ENCODE assay signal across 1 cellular context in the genomic region with DNA sequence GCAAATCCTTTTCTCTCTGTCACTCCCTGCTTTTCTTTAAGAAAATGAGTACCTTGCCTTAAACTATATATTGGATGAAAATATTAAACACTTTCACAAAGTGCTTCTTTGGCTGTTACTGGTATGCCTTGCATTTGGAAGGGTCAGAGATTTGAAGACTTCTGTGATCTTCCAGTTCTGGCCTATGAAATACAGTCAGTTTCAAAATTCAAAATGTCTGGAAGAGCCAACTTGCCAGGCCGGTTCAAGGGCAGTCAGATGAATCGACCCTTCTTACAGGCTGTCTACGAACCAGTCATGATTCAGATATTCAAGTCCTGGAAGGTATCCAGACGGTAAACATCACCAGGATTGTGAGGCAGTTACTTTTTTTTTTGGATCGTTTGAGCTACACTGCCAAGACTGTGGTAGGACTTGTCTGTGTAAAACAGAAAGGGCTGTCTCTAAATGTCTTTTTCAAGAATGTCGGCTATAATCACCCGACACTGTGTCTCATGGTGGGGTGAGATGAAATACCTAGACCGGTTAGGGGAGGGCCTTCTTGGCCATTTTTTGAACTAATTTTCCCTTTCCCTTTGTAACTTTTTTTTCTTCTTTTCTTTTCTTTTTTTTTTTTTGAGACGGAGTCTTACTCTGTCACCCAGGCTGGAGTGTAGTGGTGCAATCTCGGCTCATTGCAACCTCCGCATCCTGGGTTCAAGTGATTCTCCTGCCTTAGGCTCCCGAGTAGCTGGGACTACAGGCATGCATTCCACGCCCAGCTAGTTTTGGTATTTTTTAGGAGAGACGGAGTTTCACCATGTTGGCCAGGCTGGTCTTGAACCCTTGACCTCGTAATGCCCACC.
TF ChIP-seq lines count a peak whose summit lies in the region.

No MANE protein-coding gene starts in this region.

TF ChIP-seq in HepG2, 621 proteins besides CTCF, POLR2A, EP300 and RAD21 (continued from another document and continues in another):
- TF ChIP-seq, protein P1, sequence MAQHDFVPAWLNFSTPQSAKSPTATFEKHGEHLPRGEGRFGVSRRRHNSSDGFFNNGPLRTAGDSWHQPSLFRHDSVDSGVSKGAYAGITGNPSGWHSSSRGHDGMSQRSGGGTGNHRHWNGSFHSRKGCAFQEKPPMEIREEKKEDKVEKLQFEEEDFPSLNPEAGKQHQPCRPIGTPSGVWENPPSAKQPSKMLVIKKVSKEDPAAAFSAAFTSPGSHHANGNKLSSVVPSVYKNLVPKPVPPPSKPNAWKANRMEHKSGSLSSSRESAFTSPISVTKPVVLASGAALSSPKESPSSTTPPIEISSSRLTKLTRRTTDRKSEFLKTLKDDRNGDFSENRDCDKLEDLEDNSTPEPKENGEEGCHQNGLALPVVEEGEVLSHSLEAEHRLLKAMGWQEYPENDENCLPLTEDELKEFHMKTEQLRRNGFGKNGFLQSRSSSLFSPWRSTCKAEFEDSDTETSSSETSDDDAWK (CRISPR knock-in tag; IDR thresholded peaks at IDR 0.05) = no peak
- peak; percentile 70; the same call in 1 of the 2 replicates for TF ChIP-seq ZNF644 (CRISPR knock-in tag; IDR thresholded peaks at IDR 0.05; ENCODE audit: low read depth)
- TF ChIP-seq, protein P2, sequence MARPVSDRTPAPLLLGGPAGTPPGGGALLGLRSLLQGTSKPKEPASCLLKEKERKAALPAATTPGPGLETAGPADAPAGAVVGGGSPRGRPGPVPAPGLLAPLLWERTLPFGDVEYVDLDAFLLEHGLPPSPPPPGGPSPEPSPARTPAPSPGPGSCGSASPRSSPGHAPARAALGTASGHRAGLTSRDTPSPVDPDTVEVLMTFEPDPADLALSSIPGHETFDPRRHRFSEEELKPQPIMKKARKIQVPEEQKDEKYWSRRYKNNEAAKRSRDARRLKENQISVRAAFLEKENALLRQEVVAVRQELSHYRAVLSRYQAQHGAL (CRISPR knock-in tag; IDR thresholded peaks at IDR 0.05; ENCODE audit: not compliant biosample characterization) = no peak
- peak; percentile 50 for TF ChIP-seq RBM22 (optimal IDR thresholded peaks at IDR 0.05; ENCODE audit: low read length)
- TF ChIP-seq, protein P3, sequence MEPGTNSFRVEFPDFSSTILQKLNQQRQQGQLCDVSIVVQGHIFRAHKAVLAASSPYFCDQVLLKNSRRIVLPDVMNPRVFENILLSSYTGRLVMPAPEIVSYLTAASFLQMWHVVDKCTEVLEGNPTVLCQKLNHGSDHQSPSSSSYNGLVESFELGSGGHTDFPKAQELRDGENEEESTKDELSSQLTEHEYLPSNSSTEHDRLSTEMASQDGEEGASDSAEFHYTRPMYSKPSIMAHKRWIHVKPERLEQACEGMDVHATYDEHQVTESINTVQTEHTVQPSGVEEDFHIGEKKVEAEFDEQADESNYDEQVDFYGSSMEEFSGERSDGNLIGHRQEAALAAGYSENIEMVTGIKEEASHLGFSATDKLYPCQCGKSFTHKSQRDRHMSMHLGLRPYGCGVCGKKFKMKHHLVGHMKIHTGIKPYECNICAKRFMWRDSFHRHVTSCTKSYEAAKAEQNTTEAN (CRISPR knock-in tag; conservative IDR thresholded peaks at IDR 0.05) = no peak
- peak; percentile 37; the same call in 1 of the 2 replicates for TF ChIP-seq IRF2 (CRISPR knock-in tag; IDR thresholded peaks at IDR 0.05)
- no peak for TF ChIP-seq THYN1 (CRISPR knock-in tag; IDR thresholded peaks at IDR 0.05; ENCODE audit: borderline replicate concordance, low read depth)
- TF ChIP-seq REXO4 (CRISPR knock-in tag; IDR thresholded peaks at IDR 0.05; ENCODE audit: borderline replicate concordance) = no peak
- no peak for TF ChIP-seq ZSCAN31 (CRISPR knock-in tag; IDR thresholded peaks at IDR 0.05; ENCODE audit: low read depth)
- TF ChIP-seq RNF2 (conservative IDR thresholded peaks at IDR 0.05; ENCODE audit: low read depth) = no peak
- peak; percentile 66; the same call in 1 of the 2 replicates for TF ChIP-seq NCOR1 (IDR thresholded peaks at IDR 0.05; ENCODE audit: borderline replicate concordance, low read length)
- TF ChIP-seq GLI4 (CRISPR knock-in tag; IDR thresholded peaks at IDR 0.05; ENCODE audit: borderline replicate concordance) = no peak
- no peak for TF ChIP-seq SPEN (CRISPR knock-in tag; IDR thresholded peaks at IDR 0.05; ENCODE audit: low read depth)
- TF ChIP-seq TGIF2 (CRISPR knock-in tag; IDR thresholded peaks at IDR 0.05) = no peak
- peak; percentile 36; the same call in 1 of the 2 replicates for TF ChIP-seq NCOA2 (CRISPR knock-in tag; IDR thresholded peaks at IDR 0.05)
- TF ChIP-seq ZNF33B (CRISPR knock-in tag; IDR thresholded peaks at IDR 0.05) = no peak
- peak; percentile 34; the same call in 1 of the 2 replicates for TF ChIP-seq EHMT2 (IDR thresholded peaks at IDR 0.05; ENCODE audit: borderline replicate concordance, low read depth, low read length)
- no peak for TF ChIP-seq ZNF780A (CRISPR knock-in tag; IDR thresholded peaks at IDR 0.05)
- TF ChIP-seq ARNT2 (CRISPR knock-in tag; IDR thresholded peaks at IDR 0.05; ENCODE audit: low read depth) = no peak
- no peak for TF ChIP-seq ZFP62 (CRISPR knock-in tag; IDR thresholded peaks at IDR 0.05)
- TF ChIP-seq DNMT1 (CRISPR knock-in tag; IDR thresholded peaks at IDR 0.05) = no peak
- TF ChIP-seq ZNF468 (CRISPR knock-in tag; IDR thresholded peaks at IDR 0.05) = no peak
- TF ChIP-seq, protein P4, sequence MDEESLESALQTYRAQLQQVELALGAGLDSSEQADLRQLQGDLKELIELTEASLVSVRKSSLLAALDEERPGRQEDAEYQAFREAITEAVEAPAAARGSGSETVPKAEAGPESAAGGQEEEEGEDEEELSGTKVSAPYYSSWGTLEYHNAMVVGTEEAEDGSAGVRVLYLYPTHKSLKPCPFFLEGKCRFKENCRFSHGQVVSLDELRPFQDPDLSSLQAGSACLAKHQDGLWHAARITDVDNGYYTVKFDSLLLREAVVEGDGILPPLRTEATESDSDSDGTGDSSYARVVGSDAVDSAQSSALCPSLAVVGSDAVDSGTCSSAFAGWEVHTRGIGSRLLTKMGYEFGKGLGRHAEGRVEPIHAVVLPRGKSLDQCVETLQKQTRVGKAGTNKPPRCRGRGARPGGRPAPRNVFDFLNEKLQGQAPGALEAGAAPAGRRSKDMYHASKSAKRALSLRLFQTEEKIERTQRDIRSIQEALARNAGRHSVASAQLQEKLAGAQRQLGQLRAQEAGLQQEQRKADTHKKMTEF (CRISPR knock-in tag; IDR thresholded peaks at IDR 0.05) = no peak; the same call in 1 of the 2 replicates
- TF ChIP-seq, protein P5, sequence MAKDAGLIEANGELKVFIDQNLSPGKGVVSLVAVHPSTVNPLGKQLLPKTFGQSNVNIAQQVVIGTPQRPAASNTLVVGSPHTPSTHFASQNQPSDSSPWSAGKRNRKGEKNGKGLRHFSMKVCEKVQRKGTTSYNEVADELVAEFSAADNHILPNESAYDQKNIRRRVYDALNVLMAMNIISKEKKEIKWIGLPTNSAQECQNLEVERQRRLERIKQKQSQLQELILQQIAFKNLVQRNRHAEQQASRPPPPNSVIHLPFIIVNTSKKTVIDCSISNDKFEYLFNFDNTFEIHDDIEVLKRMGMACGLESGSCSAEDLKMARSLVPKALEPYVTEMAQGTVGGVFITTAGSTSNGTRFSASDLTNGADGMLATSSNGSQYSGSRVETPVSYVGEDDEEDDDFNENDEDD (CRISPR knock-in tag; IDR thresholded peaks at IDR 0.05; ENCODE audit: borderline replicate concordance) = no peak
- TF ChIP-seq SALL1 (CRISPR knock-in tag; IDR thresholded peaks at IDR 0.05) = peak; percentile 43; the same call in 1 of the 2 replicates
- TF ChIP-seq PAF1 (CRISPR knock-in tag; IDR thresholded peaks at IDR 0.05) = no peak
- no peak for TF ChIP-seq SP2 (CRISPR knock-in tag; IDR thresholded peaks at IDR 0.05)
- TF ChIP-seq EEA1 (CRISPR knock-in tag; IDR thresholded peaks at IDR 0.05; ENCODE audit: borderline replicate concordance) = no peak
- TF ChIP-seq SNAI1 (CRISPR knock-in tag; IDR thresholded peaks at IDR 0.05; ENCODE audit: borderline replicate concordance) = 0 out of 2 replicates have a peak, but pooled peaks have one; percentile 39
- 0 out of 2 replicates have a peak, but pooled peaks have one; percentile 30 for TF ChIP-seq GFI1 (CRISPR knock-in tag; IDR thresholded peaks at IDR 0.05; ENCODE audit: borderline replicate concordance)
- TF ChIP-seq PRPF4 (IDR thresholded peaks at IDR 0.05; ENCODE audit: low read depth, low read length, poor library complexity, severe bottlenecking) = no peak
- no peak for TF ChIP-seq NR2F2 (IDR thresholded peaks at IDR 0.05; ENCODE audit: borderline replicate concordance, low read depth)
- TF ChIP-seq ZNF496 (CRISPR knock-in tag; IDR thresholded peaks at IDR 0.05; ENCODE audit: insufficient replicate concordance) = no peak
- peak; percentile 60; the same call in 1 of the 2 replicates for TF ChIP-seq HMG20A (CRISPR knock-in tag; IDR thresholded peaks at IDR 0.05; ENCODE audit: borderline replicate concordance)
- peak; percentile 59; the same call in 1 of the 2 replicates for TF ChIP-seq SSRP1 (CRISPR knock-in tag; IDR thresholded peaks at IDR 0.05)
- TF ChIP-seq AKAP8 (CRISPR knock-in tag; IDR thresholded peaks at IDR 0.05) = no peak
- no peak for TF ChIP-seq MTF2 (CRISPR knock-in tag; IDR thresholded peaks at IDR 0.05; ENCODE audit: borderline replicate concordance)
- TF ChIP-seq, protein P6, sequence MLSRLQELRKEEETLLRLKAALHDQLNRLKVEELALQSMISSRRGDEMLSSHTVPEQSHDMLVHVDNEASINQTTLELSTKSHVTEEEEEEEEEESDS (CRISPR knock-in tag; IDR thresholded peaks at IDR 0.05; ENCODE audit: borderline replicate concordance) = no peak
- peak; percentile 46; the same call in 1 of the 2 replicates for TF ChIP-seq ETV5 (CRISPR knock-in tag; IDR thresholded peaks at IDR 0.05; ENCODE audit: borderline replicate concordance)
- TF ChIP-seq, protein P7, sequence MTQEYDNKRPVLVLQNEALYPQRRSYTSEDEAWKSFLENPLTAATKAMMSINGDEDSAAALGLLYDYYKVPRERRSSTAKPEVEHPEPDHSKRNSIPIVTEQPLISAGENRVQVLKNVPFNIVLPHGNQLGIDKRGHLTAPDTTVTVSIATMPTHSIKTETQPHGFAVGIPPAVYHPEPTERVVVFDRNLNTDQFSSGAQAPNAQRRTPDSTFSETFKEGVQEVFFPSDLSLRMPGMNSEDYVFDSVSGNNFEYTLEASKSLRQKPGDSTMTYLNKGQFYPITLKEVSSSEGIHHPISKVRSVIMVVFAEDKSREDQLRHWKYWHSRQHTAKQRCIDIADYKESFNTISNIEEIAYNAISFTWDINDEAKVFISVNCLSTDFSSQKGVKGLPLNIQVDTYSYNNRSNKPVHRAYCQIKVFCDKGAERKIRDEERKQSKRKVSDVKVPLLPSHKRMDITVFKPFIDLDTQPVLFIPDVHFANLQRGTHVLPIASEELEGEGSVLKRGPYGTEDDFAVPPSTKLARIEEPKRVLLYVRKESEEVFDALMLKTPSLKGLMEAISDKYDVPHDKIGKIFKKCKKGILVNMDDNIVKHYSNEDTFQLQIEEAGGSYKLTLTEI (CRISPR knock-in tag; conservative IDR thresholded peaks at IDR 0.05) = no peak
- TF ChIP-seq, protein P8, sequence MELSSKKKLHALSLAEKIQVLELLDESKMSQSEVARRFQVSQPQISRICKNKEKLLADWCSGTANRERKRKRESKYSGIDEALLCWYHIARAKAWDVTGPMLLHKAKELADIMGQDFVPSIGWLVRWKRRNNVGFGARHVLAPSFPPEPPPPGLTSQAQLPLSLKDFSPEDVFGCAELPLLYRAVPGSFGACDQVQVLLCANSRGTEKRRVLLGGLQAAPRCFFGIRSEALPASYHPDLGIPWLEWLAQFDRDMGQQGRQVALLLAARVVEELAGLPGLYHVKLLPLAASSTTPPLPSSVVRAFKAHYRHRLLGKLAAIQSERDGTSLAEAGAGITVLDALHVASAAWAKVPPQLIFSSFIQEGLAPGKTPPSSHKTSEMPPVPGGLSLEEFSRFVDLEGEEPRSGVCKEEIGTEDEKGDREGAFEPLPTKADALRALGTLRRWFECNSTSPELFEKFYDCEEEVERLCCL (CRISPR knock-in tag; IDR thresholded peaks at IDR 0.05; ENCODE audit: borderline replicate concordance) = no peak
- TF ChIP-seq FLYWCH1 (CRISPR knock-in tag; IDR thresholded peaks at IDR 0.05) = no peak
- no peak for TF ChIP-seq ZNF660 (CRISPR knock-in tag; IDR thresholded peaks at IDR 0.05; ENCODE audit: borderline replicate concordance, low read depth)
- no peak for TF ChIP-seq ZNF264 (CRISPR knock-in tag; IDR thresholded peaks at IDR 0.05)
- no peak for TF ChIP-seq HNRNPK (IDR thresholded peaks at IDR 0.05; ENCODE audit: low read depth, low read length, poor library complexity, severe bottlenecking)
- TF ChIP-seq ZNF775 (CRISPR knock-in tag; IDR thresholded peaks at IDR 0.05; ENCODE audit: borderline replicate concordance) = no peak
- TF ChIP-seq SMAD3 (CRISPR knock-in tag; IDR thresholded peaks at IDR 0.05) = 0 out of 2 replicates have a peak, but pooled peaks have one; percentile 68
- TF ChIP-seq ZFP36L1 (CRISPR knock-in tag; IDR thresholded peaks at IDR 0.05) = no peak
- TF ChIP-seq, protein P9, sequence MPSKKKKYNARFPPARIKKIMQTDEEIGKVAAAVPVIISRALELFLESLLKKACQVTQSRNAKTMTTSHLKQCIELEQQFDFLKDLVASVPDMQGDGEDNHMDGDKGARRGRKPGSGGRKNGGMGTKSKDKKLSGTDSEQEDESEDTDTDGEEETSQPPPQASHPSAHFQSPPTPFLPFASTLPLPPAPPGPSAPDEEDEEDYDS (CRISPR knock-in tag; IDR thresholded peaks at IDR 0.05) = peak; percentile 40; the same call in 1 of the 2 replicates
- no peak for TF ChIP-seq ZNF253 (CRISPR knock-in tag; IDR thresholded peaks at IDR 0.05; ENCODE audit: borderline replicate concordance)
- peak; percentile 34; the same call in 1 of the 2 replicates for TF ChIP-seq POGZ (CRISPR knock-in tag; IDR thresholded peaks at IDR 0.05)
- TF ChIP-seq ATF1 (CRISPR knock-in tag; IDR thresholded peaks at IDR 0.05) = no peak
- no peak for TF ChIP-seq ZNF772 (CRISPR knock-in tag; IDR thresholded peaks at IDR 0.05)
- no peak for TF ChIP-seq ZNF652 (CRISPR knock-in tag; IDR thresholded peaks at IDR 0.05; ENCODE audit: borderline replicate concordance, low read depth)
- TF ChIP-seq SP5 (CRISPR knock-in tag; IDR thresholded peaks at IDR 0.05; ENCODE audit: borderline replicate concordance, low read depth) = no peak
- no peak for TF ChIP-seq TCF12 (IDR thresholded peaks at IDR 0.05)
- no peak for TF ChIP-seq TCF12 (CRISPR knock-in tag; IDR thresholded peaks at IDR 0.05)
- TF ChIP-seq ZMYM4 (CRISPR knock-in tag; IDR thresholded peaks at IDR 0.05) = peak; percentile 48; the same call in 1 of the 2 replicates
- peak; percentile 64; the same call in 1 of the 2 replicates for TF ChIP-seq SOX5 (CRISPR knock-in tag; IDR thresholded peaks at IDR 0.05; ENCODE audit: borderline replicate concordance)
- no peak for TF ChIP-seq RELA (CRISPR knock-in tag; IDR thresholded peaks at IDR 0.05)
- no peak for TF ChIP-seq TMF1 (CRISPR knock-in tag; IDR thresholded peaks at IDR 0.05; ENCODE audit: low read depth)
- TF ChIP-seq KAT8 (CRISPR knock-in tag; IDR thresholded peaks at IDR 0.05) = peak; percentile 39; the same call in 1 of the 2 replicates
- TF ChIP-seq NFIC (IDR thresholded peaks at IDR 0.05; ENCODE audit: low read length) = peak; percentile 61; the same call in 1 of the 2 replicates
